13 cellular contexts compared by ENCODE assay signal in genomic region chr4:72525938-72526337, GRCh38. TPM values are rescaled to one million over a fixed set of nuclear protein-coding genes. Genes with fewer than 3 reads are reported as not detected.
DNase-seq lines count a peak whose midpoint lies in the region; ATAC-seq and TF ChIP-seq lines count a peak whose summit lies in the region.
"Had no signal": no experiment of that assay in that cellular context is flagged by ENCODE, and none has a peak within 500 bp of the region (broad histone marks: within the 10 kb centered on the region; RNA-seq: fewer than 3 reads in every experiment).

No MANE protein-coding gene starts in this region.

- H3K4me1 ChIP-seq in adrenal gland (replicated peaks in 1 of 2): peaks cover 7 to 8% of the 10 kb centered on the region in 2 donors
- H3K4me1 ChIP-seq in cardiac muscle cell (ENCODE audit: low read depth): peaks cover 28% of the 10 kb centered on the region
- H3K4me1 ChIP-seq in psoas muscle: no peaks in the 10 kb centered on the region
- H3K4me1 ChIP-seq: BLaER1 had no signal

- POLR2A ChIA-PET in activated CD4-positive, alpha-beta T cell treated with anti-CD3 and anti-CD28 coated beads, Interleukin-2, amount 10 ng/mL, durations not matched to agents 7 days and 5 days (lab: Charles Lee): no interaction called here

- H3K36me3 ChIP-seq in adrenal gland (replicated peaks in 1 of 2) (no peaks in the 10 kb centered on the region), cardiac muscle cell (no peaks in the 10 kb centered on the region), psoas muscle (ENCODE audit: insufficient read depth in 1 of 2, low read depth in 1 of 2) (no peaks in the 10 kb centered on the region)
- H3K36me3 ChIP-seq: BLaER1 had no signal

- TF ChIP-seq POLR2A in adrenal gland (IDR thresholded peaks at IDR 0.05) (no peak), erythroblast (IDR thresholded peaks at IDR 0.05; ENCODE audit: low read length) (no peak)

- no peaks in the 10 kb centered on the region for H3K36me3 Mint-ChIP-seq in activated CD4-positive, alpha-beta T cell treated with anti-CD3 and anti-CD28 coated beads, Interleukin-2, amount 10 ng/mL, durations not matched to agents 7 days and 5 days (ENCODE audit: low read depth)
- H3K36me3 Mint-ChIP-seq: natural killer cell had no signal

- no peaks in the 10 kb centered on the region for H3K4me1 Mint-ChIP-seq in activated CD4-positive, alpha-beta T cell treated with anti-CD3 and anti-CD28 coated beads, Interleukin-2, amount 10 ng/mL, durations not matched to agents 7 days and 5 days
- H3K4me1 Mint-ChIP-seq: natural killer cell had no signal

- H3K4me3 ChIP-seq in adrenal gland (no peak overlapping the region), cardiac muscle cell (no peak overlapping the region), psoas muscle (no peak overlapping the region)
- H3K4me3 ChIP-seq: BLaER1 had no signal

- no peak overlapping the region for H3K27ac ChIP-seq in adrenal gland
- H3K27ac ChIP-seq in cardiac muscle cell: peak overlapping the region; percentile 85
- H3K27ac ChIP-seq in psoas muscle: no peak overlapping the region
- H3K27ac ChIP-seq: BLaER1 had no signal

- H3K9me3 Mint-ChIP-seq in activated CD4-positive, alpha-beta T cell treated with anti-CD3 and anti-CD28 coated beads, Interleukin-2, amount 10 ng/mL, durations not matched to agents 7 days and 5 days: no peaks in the 10 kb centered on the region

- DNase-seq in Daoy (ENCODE audit: low read depth): peak; percentile 2
- DNase-seq in adrenal gland: peak; percentile 71 to 89 (median 85)
- peak; percentile 81 to 91 for DNase-seq in cardiac muscle cell (ENCODE audit: low read depth in 1 of 2, low spot score in 1 of 2)
- peak; percentile 19 to 56 for DNase-seq in psoas muscle
- no peak for DNase-seq in HuH-7 (ENCODE audit: low spot score)
- no peak for DNase-seq in NCI-H1417 (lab: John Stamatoyannopoulos, UW)
- no peak for DNase-seq in erythroblast (lab: John Stamatoyannopoulos, UW)
- DNase-seq in activated CD4-positive, alpha-beta T cell treated with anti-CD3 and anti-CD28 coated beads, Interleukin-2, amount 10 ng/mL, durations not matched to agents 7 days and 5 days: no peak
- DNase-seq: activated T-cell treated with anti-CD3 and anti-CD28 coated beads for 4 hours; natural killer cell; NCI-H1417 treated with DMSO at 0.1 percent for 48 hours; stimulated activated CD4-positive, alpha-beta T cell treated with anti-CD3 and anti-CD28 coated beads, Interleukin-2, amount 100 ng/mL, for 48 hours had no signal

- H3K4me3 Mint-ChIP-seq in activated CD4-positive, alpha-beta T cell treated with anti-CD3 and anti-CD28 coated beads, Interleukin-2, amount 10 ng/mL, durations not matched to agents 7 days and 5 days: no peak overlapping the region
- H3K4me3 Mint-ChIP-seq: natural killer cell had no signal

- no peak overlapping the region for H3K27ac Mint-ChIP-seq in activated CD4-positive, alpha-beta T cell treated with anti-CD3 and anti-CD28 coated beads, Interleukin-2, amount 10 ng/mL, durations not matched to agents 7 days and 5 days
- H3K27ac Mint-ChIP-seq: natural killer cell had no signal

- CTCF ChIA-PET in activated CD4-positive, alpha-beta T cell treated with anti-CD3 and anti-CD28 coated beads, Interleukin-2, amount 10 ng/mL, durations not matched to agents 7 days and 5 days (lab: Charles Lee): no interaction called here

- WGBS in adrenal gland, 4 donors: 0 to 15% (median 5%) methylated on average over 1 to 2 of the region's 2 CpGs
- WGBS in psoas muscle, 3 donors: 0 to 3% (median 1%) methylated on average over 2 of the region's 2 CpGs

- intact Hi-C loops in adrenal gland (cut with DNase I) (no loop called here), psoas muscle (cut with DNase I) (no loop called here)

- no peaks in the 10 kb centered on the region for H3K27me3 Mint-ChIP-seq in activated CD4-positive, alpha-beta T cell treated with anti-CD3 and anti-CD28 coated beads, Interleukin-2, amount 10 ng/mL, durations not matched to agents 7 days and 5 days

- TF ChIP-seq CTCF in adrenal gland (IDR thresholded peaks at IDR 0.05) (no peak), cardiac muscle cell (IDR thresholded peaks at IDR 0.05; ENCODE audit: low read depth, low read length) (no peak), psoas muscle (IDR thresholded peaks at IDR 0.05) (no peak)

- H3K9me3 ChIP-seq in adrenal gland (replicated peaks in 1 of 3) (no peaks in the 10 kb centered on the region), cardiac muscle cell (ENCODE audit: low read depth) (no peaks in the 10 kb centered on the region), psoas muscle (no peaks in the 10 kb centered on the region)

- H3K27me3 ChIP-seq in adrenal gland (no peaks in the 10 kb centered on the region), cardiac muscle cell (no peaks in the 10 kb centered on the region), psoas muscle (ENCODE audit: insufficient read depth in 3 of 3, low read length in 2 of 3) (no peaks in the 10 kb centered on the region)
- H3K27me3 ChIP-seq: BLaER1 had no signal

- peak in 3 of 4 donors; percentile 49 to 79 (median 64) for ATAC-seq in psoas muscle
- ATAC-seq: natural killer cell had no signal

RNA-seq across cellular contexts. Expression of gene ADAMTS3, which starts 43.1 kb away (rescaled TPM):
- 0.57 and 1.6 TPM in 2 replicates for total RNA-seq in Daoy (2014; rRNA removed; shearing (Covaris generic))
- total RNA-seq in adrenal gland: 1 to 10 TPM; 1.1 to 4.1 (median 2.4) TPM
- polyA plus RNA-seq in adrenal gland: 1 to 10 TPM; 1.0 to 2.3 (median 1.1) TPM
- 11.4 and 14.7 TPM in 2 replicates for total RNA-seq in cardiac muscle cell
- polyA plus RNA-seq in cardiac muscle cell: 1.2 and 3.3 TPM in 2 replicates
- under 1 TPM; 0.13 to 0.89 (median 0.36) TPM for total RNA-seq in psoas muscle
- polyA plus RNA-seq in psoas muscle: under 1 TPM; 0.01 to 0.10 (median 0.08) TPM
- not detected for total RNA-seq in activated CD4-positive, alpha-beta T cell treated with anti-CD3 and anti-CD28 coated beads, Interleukin-2, amount 10 ng/mL, durations not matched to agents 7 days and 5 days

Comparison
In these comparisons a context has a peak if more than half of its experiments do, and no peak if none do; other contexts are left out.
1. DNase-seq: peak in Daoy (single experiment), adrenal gland (7 of 7), cardiac muscle cell (2 of 2) and psoas muscle (2 of 2); none in HuH-7 (single experiment), NCI-H1417 (0 of 3), erythroblast (0 of 2) and activated CD4-positive, alpha-beta T cell treated with anti-CD3 and anti-CD28 coated beads, Interleukin-2, amount 10 ng/mL, durations not matched to agents 7 days and 5 days (single experiment).